Comparison of ENCODE assay signal across 2 cellular contexts in the genomic region with DNA sequence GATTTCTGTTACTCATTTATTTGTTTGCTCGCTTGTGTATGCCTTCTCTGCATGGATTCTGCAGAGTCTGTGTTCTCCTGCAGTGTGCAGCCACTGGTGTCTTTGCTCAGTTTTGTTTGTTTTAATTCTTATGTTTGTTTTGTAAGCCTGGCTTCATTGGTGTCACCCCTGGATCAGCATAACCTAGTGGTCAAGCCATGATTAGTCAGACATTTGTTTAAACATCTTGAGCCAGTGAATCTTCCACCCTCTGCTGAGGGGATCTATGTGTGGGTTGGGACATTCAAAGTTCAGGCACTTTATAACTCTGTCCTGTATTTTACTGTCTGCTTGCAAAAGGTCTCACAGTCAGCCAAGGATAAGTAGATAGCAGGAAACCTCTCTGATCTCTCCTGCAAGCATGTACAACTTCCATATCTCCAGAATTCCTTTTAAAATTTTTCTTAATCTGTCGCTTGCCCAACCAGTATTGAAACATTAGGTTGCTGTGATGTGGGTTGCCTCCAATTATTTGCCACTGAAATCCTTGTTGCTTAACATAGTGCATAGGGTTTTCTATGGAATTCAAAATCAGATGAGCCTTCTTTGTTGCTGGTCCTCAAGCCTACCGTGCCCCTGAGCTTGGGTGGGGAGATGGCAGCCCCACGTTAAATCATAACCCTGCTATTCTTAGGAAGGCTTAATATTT.
TF ChIP-seq lines count a peak whose summit lies in the region.

No MANE protein-coding gene starts in this region.

TF ChIP-seq in IMR-90, 13 proteins besides CTCF, POLR2A, EP300 and RAD21 (continued from another document):
- TF ChIP-seq, protein P1, sequence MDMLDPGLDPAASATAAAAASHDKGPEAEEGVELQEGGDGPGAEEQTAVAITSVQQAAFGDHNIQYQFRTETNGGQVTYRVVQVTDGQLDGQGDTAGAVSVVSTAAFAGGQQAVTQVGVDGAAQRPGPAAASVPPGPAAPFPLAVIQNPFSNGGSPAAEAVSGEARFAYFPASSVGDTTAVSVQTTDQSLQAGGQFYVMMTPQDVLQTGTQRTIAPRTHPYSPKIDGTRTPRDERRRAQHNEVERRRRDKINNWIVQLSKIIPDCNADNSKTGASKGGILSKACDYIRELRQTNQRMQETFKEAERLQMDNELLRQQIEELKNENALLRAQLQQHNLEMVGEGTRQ (IDR thresholded peaks at IDR 0.05; ENCODE audit: low read depth, low read length): no peak
- TF ChIP-seq MXI1 (IDR thresholded peaks at IDR 0.05; ENCODE audit: borderline replicate concordance, low read depth, low read length): no peak
- TF ChIP-seq, protein P2, sequence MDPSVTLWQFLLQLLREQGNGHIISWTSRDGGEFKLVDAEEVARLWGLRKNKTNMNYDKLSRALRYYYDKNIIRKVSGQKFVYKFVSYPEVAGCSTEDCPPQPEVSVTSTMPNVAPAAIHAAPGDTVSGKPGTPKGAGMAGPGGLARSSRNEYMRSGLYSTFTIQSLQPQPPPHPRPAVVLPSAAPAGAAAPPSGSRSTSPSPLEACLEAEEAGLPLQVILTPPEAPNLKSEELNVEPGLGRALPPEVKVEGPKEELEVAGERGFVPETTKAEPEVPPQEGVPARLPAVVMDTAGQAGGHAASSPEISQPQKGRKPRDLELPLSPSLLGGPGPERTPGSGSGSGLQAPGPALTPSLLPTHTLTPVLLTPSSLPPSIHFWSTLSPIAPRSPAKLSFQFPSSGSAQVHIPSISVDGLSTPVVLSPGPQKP (IDR thresholded peaks at IDR 0.05; ENCODE audit: borderline replicate concordance, low read depth, low read length): no peak
- no peak for TF ChIP-seq FOS (IDR thresholded peaks at IDR 0.05; ENCODE audit: low read depth, low read length)

TF ChIP-seq in HepG2, 621 proteins besides CTCF, POLR2A, EP300 and RAD21:
- no peak for TF ChIP-seq NR2C2 (CRISPR knock-in tag; IDR thresholded peaks at IDR 0.05; ENCODE audit: borderline replicate concordance)
- TF ChIP-seq FOXA3 (CRISPR knock-in tag; IDR thresholded peaks at IDR 0.05): 0 out of 2 replicates have a peak, but pooled peaks have one; percentile 28
- peak; percentile 80 for TF ChIP-seq FOSL2 (CRISPR knock-in tag; IDR thresholded peaks at IDR 0.05)
- no peak for TF ChIP-seq ZFP90 (CRISPR knock-in tag; IDR thresholded peaks at IDR 0.05; ENCODE audit: borderline replicate concordance)
- TF ChIP-seq KLF9 (CRISPR knock-in tag; IDR thresholded peaks at IDR 0.05; ENCODE audit: low read depth): no peak
- TF ChIP-seq FOXP1 (IDR thresholded peaks at IDR 0.05): no peak
- TF ChIP-seq FOXP1 (CRISPR knock-in tag; IDR thresholded peaks at IDR 0.05): 0 out of 2 replicates have a peak, but pooled peaks have one; percentile 20
- TF ChIP-seq, protein P3, sequence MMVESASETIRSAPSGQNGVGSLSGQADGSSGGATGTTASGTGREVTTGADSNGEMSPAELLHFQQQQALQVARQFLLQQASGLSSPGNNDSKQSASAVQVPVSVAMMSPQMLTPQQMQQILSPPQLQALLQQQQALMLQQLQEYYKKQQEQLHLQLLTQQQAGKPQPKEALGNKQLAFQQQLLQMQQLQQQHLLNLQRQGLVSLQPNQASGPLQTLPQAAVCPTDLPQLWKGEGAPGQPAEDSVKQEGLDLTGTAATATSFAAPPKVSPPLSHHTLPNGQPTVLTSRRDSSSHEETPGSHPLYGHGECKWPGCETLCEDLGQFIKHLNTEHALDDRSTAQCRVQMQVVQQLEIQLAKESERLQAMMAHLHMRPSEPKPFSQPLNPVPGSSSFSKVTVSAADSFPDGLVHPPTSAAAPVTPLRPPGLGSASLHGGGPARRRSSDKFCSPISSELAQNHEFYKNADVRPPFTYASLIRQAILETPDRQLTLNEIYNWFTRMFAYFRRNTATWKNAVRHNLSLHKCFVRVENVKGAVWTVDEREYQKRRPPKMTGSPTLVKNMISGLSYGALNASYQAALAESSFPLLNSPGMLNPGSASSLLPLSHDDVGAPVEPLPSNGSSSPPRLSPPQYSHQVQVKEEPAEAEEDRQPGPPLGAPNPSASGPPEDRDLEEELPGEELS (CRISPR knock-in tag; IDR thresholded peaks at IDR 0.05): 0 out of 2 replicates have a peak, but pooled peaks have one; percentile 29
